1 cellular context compared by ENCODE assay signal in the genomic region with DNA sequence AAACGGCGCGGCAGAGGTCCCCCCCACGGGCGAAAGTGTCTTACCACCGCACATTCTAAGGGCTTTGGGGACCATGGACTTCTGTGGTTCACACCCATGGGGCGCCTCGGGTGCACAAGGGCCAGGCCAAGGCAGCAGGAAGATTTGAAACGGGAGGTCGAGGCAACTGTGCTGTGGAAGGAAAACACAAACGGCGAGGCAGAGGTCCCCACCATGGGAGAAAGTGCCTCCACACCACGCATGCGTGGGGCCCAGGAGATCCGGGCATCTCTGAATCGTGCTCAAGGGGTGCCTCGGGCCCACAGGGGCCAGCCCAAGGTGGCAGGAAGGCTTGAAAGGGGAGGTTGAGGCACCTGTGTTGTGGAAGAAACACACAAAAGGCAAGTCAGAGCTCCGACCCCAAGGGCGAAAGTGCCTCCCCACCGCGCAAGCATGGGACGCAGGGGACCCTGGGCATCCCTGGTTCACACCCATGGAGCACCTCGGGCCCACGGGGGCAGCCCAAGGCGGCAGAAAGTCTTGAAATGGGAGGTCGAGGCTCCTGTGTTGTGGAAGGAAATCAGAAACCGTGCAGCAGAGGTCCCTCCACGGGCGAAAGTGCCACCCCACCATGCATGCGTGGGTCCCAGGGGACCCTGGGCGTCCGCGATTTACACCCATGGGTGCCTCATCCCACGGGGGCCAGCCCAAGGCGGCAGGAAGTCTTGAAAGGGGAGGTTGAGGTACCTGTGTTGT.
TF ChIP-seq lines count a peak whose summit lies in the region.

No MANE protein-coding gene starts in this region.

TF ChIP-seq in HepG2, 621 proteins besides CTCF, POLR2A, EP300 and RAD21 (continued from another document):
- TF ChIP-seq, protein P1, sequence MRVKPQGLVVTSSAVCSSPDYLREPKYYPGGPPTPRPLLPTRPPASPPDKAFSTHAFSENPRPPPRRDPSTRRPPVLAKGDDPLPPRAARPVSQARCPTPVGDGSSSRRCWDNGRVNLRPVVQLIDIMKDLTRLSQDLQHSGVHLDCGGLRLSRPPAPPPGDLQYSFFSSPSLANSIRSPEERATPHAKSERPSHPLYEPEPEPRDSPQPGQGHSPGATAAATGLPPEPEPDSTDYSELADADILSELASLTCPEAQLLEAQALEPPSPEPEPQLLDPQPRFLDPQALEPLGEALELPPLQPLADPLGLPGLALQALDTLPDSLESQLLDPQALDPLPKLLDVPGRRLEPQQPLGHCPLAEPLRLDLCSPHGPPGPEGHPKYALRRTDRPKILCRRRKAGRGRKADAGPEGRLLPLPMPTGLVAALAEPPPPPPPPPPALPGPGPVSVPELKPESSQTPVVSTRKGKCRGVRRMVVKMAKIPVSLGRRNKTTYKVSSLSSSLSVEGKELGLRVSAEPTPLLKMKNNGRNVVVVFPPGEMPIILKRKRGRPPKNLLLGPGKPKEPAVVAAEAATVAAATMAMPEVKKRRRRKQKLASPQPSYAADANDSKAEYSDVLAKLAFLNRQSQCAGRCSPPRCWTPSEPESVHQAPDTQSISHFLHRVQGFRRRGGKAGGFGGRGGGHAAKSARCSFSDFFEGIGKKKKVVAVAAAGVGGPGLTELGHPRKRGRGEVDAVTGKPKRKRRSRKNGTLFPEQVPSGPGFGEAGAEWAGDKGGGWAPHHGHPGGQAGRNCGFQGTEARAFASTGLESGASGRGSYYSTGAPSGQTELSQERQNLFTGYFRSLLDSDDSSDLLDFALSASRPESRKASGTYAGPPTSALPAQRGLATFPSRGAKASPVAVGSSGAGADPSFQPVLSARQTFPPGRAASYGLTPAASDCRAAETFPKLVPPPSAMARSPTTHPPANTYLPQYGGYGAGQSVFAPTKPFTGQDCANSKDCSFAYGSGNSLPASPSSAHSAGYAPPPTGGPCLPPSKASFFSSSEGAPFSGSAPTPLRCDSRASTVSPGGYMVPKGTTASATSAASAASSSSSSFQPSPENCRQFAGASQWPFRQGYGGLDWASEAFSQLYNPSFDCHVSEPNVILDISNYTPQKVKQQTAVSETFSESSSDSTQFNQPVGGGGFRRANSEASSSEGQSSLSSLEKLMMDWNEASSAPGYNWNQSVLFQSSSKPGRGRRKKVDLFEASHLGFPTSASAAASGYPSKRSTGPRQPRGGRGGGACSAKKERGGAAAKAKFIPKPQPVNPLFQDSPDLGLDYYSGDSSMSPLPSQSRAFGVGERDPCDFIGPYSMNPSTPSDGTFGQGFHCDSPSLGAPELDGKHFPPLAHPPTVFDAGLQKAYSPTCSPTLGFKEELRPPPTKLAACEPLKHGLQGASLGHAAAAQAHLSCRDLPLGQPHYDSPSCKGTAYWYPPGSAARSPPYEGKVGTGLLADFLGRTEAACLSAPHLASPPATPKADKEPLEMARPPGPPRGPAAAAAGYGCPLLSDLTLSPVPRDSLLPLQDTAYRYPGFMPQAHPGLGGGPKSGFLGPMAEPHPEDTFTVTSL (CRISPR knock-in tag; IDR thresholded peaks at IDR 0.05; ENCODE audit: borderline replicate concordance) = no peak
- TF ChIP-seq HHEX (CRISPR knock-in tag; IDR thresholded peaks at IDR 0.05) (no peak), ZNF180 (CRISPR knock-in tag; IDR thresholded peaks at IDR 0.05; ENCODE audit: borderline replicate concordance, low read depth) (no peak), PAWR (CRISPR knock-in tag; IDR thresholded peaks at IDR 0.05; ENCODE audit: borderline replicate concordance) (no peak), MLLT10 (CRISPR knock-in tag; IDR thresholded peaks at IDR 0.05) (no peak), U2AF2 (IDR thresholded peaks at IDR 0.05; ENCODE audit: low read depth, low read length) (no peak)
- TF ChIP-seq, protein P2, sequence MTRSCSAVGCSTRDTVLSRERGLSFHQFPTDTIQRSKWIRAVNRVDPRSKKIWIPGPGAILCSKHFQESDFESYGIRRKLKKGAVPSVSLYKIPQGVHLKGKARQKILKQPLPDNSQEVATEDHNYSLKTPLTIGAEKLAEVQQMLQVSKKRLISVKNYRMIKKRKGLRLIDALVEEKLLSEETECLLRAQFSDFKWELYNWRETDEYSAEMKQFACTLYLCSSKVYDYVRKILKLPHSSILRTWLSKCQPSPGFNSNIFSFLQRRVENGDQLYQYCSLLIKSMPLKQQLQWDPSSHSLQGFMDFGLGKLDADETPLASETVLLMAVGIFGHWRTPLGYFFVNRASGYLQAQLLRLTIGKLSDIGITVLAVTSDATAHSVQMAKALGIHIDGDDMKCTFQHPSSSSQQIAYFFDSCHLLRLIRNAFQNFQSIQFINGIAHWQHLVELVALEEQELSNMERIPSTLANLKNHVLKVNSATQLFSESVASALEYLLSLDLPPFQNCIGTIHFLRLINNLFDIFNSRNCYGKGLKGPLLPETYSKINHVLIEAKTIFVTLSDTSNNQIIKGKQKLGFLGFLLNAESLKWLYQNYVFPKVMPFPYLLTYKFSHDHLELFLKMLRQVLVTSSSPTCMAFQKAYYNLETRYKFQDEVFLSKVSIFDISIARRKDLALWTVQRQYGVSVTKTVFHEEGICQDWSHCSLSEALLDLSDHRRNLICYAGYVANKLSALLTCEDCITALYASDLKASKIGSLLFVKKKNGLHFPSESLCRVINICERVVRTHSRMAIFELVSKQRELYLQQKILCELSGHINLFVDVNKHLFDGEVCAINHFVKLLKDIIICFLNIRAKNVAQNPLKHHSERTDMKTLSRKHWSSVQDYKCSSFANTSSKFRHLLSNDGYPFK (CRISPR knock-in tag; IDR thresholded peaks at IDR 0.05; ENCODE audit: borderline replicate concordance) = no peak
- TF ChIP-seq, protein P3, sequence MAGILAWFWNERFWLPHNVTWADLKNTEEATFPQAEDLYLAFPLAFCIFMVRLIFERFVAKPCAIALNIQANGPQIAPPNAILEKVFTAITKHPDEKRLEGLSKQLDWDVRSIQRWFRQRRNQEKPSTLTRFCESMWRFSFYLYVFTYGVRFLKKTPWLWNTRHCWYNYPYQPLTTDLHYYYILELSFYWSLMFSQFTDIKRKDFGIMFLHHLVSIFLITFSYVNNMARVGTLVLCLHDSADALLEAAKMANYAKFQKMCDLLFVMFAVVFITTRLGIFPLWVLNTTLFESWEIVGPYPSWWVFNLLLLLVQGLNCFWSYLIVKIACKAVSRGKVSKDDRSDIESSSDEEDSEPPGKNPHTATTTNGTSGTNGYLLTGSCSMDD (CRISPR knock-in tag; IDR thresholded peaks at IDR 0.05) = no peak
TF ChIP-seq in HepG2: peak in this region for 0.
